Comparison of ENCODE assay signal across 8 cellular contexts in genomic region chr16:31875112-31875803, GRCh38. TPM values are rescaled to one million over a fixed set of nuclear protein-coding genes. Genes with fewer than 3 reads are reported as not detected.
DNase-seq lines count a peak whose midpoint lies in the region; ATAC-seq, FAIRE-seq and TF ChIP-seq lines count a peak whose summit lies in the region.

No MANE protein-coding gene starts in this region.

- no peak for ATAC-seq in HG03159 (IDR thresholded peaks at IDR 0.05; ENCODE audit: unreplicated experiment)

- DNase-seq in GM06990 (ENCODE audit: extremely low read depth, insufficient read length) (no peak), RCC 7860 (ENCODE audit: low spot score) (peak; percentile 67), epithelial cell of esophagus (ENCODE audit: low read depth) (peak; percentile 44), renal cortical epithelial cell (ENCODE audit: low read depth) (peak; percentile 38), NCI-H748 (lab: John Stamatoyannopoulos, UW; ENCODE audit: unreplicated experiment) (no peak), NCI-H1092 treated with DMSO at 0.1 percent for 48 hours (lab: John Stamatoyannopoulos, UW) (no peak), NCI-H2081 (lab: John Stamatoyannopoulos, UW) (no peak)

- peak overlapping the region; percentile 96 for H3K4me3 ChIP-seq in GM06990 (replicated peaks; ENCODE audit: low read depth, low read length)
- peak overlapping the region; percentile 96 for H3K4me3 ChIP-seq in epithelial cell of esophagus (ENCODE audit: low read length)

- H3K36me3 ChIP-seq in GM06990 (ENCODE audit: control insufficient read depth, insufficient read depth, low read length): peaks cover 12% of the 10 kb centered on the region

- H3K27me3 ChIP-seq in GM06990 (replicated peaks; ENCODE audit: control insufficient read depth, insufficient read depth, low read length): no peaks in the 10 kb centered on the region

- no peak for TF ChIP-seq CTCF in GM06990 (IDR thresholded peaks at IDR 0.05; ENCODE audit: insufficient read depth, low read length, poor library complexity, severe bottlenecking)
- TF ChIP-seq CTCF in epithelial cell of esophagus (IDR thresholded peaks at IDR 0.05; ENCODE audit: insufficient read depth, low read depth, low read length, missing control alignments): no peak

- no peak for FAIRE-seq in RCC 7860 (lab: Jason Lieb, UNC)

RNA-seq across cellular contexts. Expression of gene ZNF267, which starts 1.7 kb away (rescaled TPM):
- 25.5 and 41.5 TPM in 2 replicates for total RNA-seq in renal cortical epithelial cell

Comparison
In these comparisons a context has a peak if more than half of its experiments do, and no peak if none do; other contexts are left out.
1. DNase-seq: peak in RCC 7860 (single experiment), epithelial cell of esophagus (single experiment) and renal cortical epithelial cell (single experiment); none in GM06990 (single experiment), NCI-H748 (single experiment), NCI-H1092 treated with DMSO at 0.1 percent for 48 hours (single experiment) and NCI-H2081 (0 of 2).